In the genomic region with DNA sequence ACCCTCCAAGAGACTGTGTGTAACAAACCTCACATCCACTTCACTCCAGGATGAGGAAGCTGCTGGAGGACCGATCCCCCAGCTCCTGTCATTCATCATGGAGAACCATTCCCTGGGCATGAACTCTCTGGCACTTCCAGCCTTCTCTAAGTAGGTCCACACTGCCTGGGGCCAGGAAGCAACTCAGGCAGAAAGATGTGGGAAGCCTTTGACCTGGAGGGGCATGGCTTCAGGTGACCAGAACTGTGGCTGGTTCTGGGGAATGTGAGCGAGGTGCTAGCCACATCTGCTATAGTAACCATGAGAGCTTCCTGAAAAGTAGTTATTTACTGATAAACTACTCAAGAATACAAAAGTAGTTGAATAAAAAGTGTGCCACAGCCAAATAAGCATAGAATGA, we compare ENCODE assay signal across 25 cellular contexts.
"Had no signal": no experiment of that assay in that cellular context is flagged by ENCODE, and none has a peak within 500 bp of the region (broad histone marks: within the 10 kb centered on the region; RNA-seq: fewer than 3 reads in every experiment).

No MANE protein-coding gene starts in this region.

- H3K27ac ChIP-seq: colonic mucosa, dorsolateral prefrontal cortex, epithelial cell of prostate, esophagus squamous epithelium, gastrocnemius medialis, left lung, lower lobe of right lung had no signal

- H3K4me1 Mint-ChIP-seq: naive B cell had no signal

- DNase-seq: colonic mucosa; dermis blood vessel endothelial cell; dorsolateral prefrontal cortex; effector CD4-positive, alpha-beta T cell; effector memory CD4-positive, alpha-beta T cell; erythroblast; esophagus squamous epithelium; foreskin fibroblast; foreskin melanocyte; gastrocnemius medialis; glutamatergic neuron; head of caudate nucleus; heart right ventricle; hippocampal formation; kidney; kidney glomerular epithelial cell; left cardiac atrium; left lung; left ventricle myocardium superior; lower lobe of right lung; mesenchymal stem cell; mucosa of descending colon; naive B cell had no signal

- H3K9me3 Mint-ChIP-seq: mesothelial cell of epicardium, naive B cell had no signal

- H3K9me3 ChIP-seq: colonic mucosa, esophagus squamous epithelium, gastrocnemius medialis, heart right ventricle, left lung, lower lobe of right lung, mucosa of descending colon had no signal

- H3K27ac Mint-ChIP-seq: mesothelial cell of epicardium, naive B cell had no signal

- H3K36me3 Mint-ChIP-seq: mesothelial cell of epicardium, naive B cell had no signal

- H3K4me3 Mint-ChIP-seq: mesothelial cell of epicardium, naive B cell had no signal

- H3K27me3 ChIP-seq: colonic mucosa, dorsolateral prefrontal cortex, esophagus squamous epithelium, gastrocnemius medialis, heart right ventricle, left lung had no signal

- H3K4me3 ChIP-seq: colonic mucosa, dorsolateral prefrontal cortex, esophagus squamous epithelium, gastrocnemius medialis, heart right ventricle, left lung, lower lobe of right lung, mucosa of descending colon had no signal

- H3K4me1 ChIP-seq: colonic mucosa, gastrocnemius medialis, left lung had no signal

- H3K36me3 ChIP-seq: colonic mucosa, gastrocnemius medialis, left lung had no signal
